Comparison of ENCODE assay signal across 7 cellular contexts in the genomic region with DNA sequence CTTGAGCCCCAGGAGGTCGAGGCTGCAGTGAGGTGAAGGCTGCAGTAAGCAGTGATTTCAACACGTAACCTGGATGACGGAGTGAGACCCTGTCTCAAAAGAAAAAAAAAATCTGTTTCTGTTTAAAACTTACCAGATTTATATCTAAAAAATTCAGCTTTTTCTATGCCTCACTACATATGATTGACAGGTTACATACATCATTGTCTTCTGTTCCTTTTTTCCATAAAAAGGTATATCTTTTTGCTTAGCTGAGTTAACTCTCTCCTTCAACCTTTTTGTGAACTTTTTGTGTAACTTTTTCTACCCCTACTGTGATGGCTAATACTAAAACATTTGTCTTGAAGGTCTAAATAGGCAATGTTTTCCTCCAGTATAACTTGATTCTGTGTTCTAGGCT.
"Had no signal": no experiment of that assay in that cellular context is flagged by ENCODE, and none has a peak within 500 bp of the region (broad histone marks: within the 10 kb centered on the region; RNA-seq: fewer than 3 reads in every experiment).

No MANE protein-coding gene starts in this region.

- DNase-seq: GDM1, GF-D8 had no signal

- FAIRE-seq: G401.6, GM12891, GM12892, GM18507, GM19239 had no signal
